ENCODE assay signal across 8 cellular contexts in the genomic region with DNA sequence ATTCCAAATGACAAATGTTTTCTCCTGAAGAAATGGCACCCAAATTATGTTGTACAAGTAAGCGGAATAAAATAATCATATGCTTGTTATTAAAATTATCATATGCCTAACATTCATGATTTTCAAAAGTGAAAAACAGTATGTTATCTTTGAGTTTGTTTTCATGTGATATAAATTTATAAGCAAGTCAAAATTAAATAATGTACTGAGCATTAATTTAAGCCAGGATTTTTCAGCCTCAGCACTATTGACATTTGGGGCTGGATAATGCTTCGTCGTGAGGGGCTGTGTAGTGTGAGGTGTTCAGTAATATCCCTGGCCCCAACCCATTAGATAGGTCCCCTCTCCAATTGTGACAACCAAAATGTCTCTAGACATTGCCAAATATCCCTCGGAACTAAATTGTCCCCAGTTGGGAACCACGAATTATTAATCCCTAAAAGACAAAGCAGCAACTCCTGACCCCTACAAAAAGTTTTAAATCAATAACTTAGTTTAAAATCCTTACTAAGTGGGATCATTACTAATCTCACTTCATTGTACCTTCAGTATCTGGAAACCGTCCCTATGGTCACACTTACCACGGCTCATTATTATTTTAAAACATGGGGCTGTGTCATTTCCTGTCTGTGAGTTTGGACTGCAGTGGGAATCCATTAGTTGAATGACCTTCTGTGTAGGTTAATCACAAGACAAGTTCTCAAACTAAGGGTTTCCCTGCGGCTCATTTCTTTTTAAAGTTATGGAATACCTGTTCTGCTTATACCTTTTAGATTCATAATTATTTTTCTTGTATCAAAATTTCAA. TPM values are rescaled to one million over a fixed set of nuclear protein-coding genes. Genes with fewer than 3 reads are reported as not detected.
DNase-seq lines count a peak whose midpoint lies in the region; ATAC-seq and TF ChIP-seq lines count a peak whose summit lies in the region.

No MANE protein-coding gene starts in this region.

- H3K27ac ChIP-seq in RWPE2 (ENCODE audit: poor library complexity, severe bottlenecking): peak overlapping the region; percentile 22
- peak overlapping the region in 1 of 2 donors; percentile 60 for H3K27ac ChIP-seq in ovary
- no peak overlapping the region for H3K27ac ChIP-seq in substantia nigra (ENCODE audit: low read depth, low read length, poor library complexity, severe bottlenecking)

- TF ChIP-seq POLR2A in ovary (IDR thresholded peaks at IDR 0.05): no peak

- peak overlapping the region; percentile 42 for H3K4me3 ChIP-seq in RWPE2 (ENCODE audit: severe bottlenecking)
- H3K4me3 ChIP-seq in epithelial cell of esophagus (ENCODE audit: low read length): peak overlapping the region; percentile 83
- H3K4me3 ChIP-seq in ovary: peak overlapping the region; percentile 82

- ATAC-seq in GM18499 (IDR thresholded peaks at IDR 0.05; ENCODE audit: insufficient read depth, unreplicated experiment): peak; percentile 35
- ATAC-seq in HG03457 (IDR thresholded peaks at IDR 0.05; ENCODE audit: unreplicated experiment): peak; percentile 29
- peak; percentile 39; the same call in 2 of the 3 replicates for ATAC-seq in RWPE2 (ENCODE audit: low read depth)

- H3K36me3 ChIP-seq in RWPE2 (ENCODE audit: low read depth) (no peaks in the 10 kb centered on the region), ovary (no peaks in the 10 kb centered on the region)

- 63 to 66% (median 66%) methylated on average over 8 of the region's 8 CpGs for WGBS in ovary, 3 donors

- no peak for TF ChIP-seq EP300 in ovary (IDR thresholded peaks at IDR 0.05)

- H3K4me1 ChIP-seq in RWPE2 (ENCODE audit: insufficient read depth, poor library complexity, severe bottlenecking) (peaks cover 17% of the 10 kb centered on the region), ovary (ENCODE audit: insufficient read depth) (peaks cover 2% of the 10 kb centered on the region)

- intact Hi-C loops in ovary (cut with DNase I): loop anchor here in 3 of 4 donors (2.0 to 5.0 kb wide), 2 partner anchors 44 to 45 kb away; partner anchors contain the start of gene PAIP1 (in 3 of the 3)

- H3K27me3 ChIP-seq in RWPE2 (ENCODE audit: insufficient read depth, poor library complexity, severe bottlenecking) (no peaks in the 10 kb centered on the region), ovary (no peaks in the 10 kb centered on the region)

- TF ChIP-seq CTCF in RWPE2 (IDR thresholded peaks at IDR 0.05; ENCODE audit: poor library complexity, severe bottlenecking): no peak
- no peak for TF ChIP-seq CTCF in epithelial cell of esophagus (IDR thresholded peaks at IDR 0.05; ENCODE audit: insufficient read depth, low read depth, low read length, missing control alignments)
- TF ChIP-seq CTCF in ovary (IDR thresholded peaks at IDR 0.05): no peak

- H3K9me3 ChIP-seq in RWPE2 (ENCODE audit: severe bottlenecking) (no peaks in the 10 kb centered on the region), ovary (no peaks in the 10 kb centered on the region)

- DNase-seq in AG08395 (ENCODE audit: low spot score) (peak; percentile 29), RWPE2 (ENCODE audit: low spot score) (no peak), epithelial cell of esophagus (ENCODE audit: low read depth) (peak; percentile 41), ovary (no peak), substantia nigra (lab: John Stamatoyannopoulos, UW) (no peak)
- no peak for DNase-seq in activated CD4-positive, alpha-beta T cell treated with anti-CD3 and anti-CD28 coated beads for 1 hour

RNA-seq across cellular contexts. Expression of gene NNT, which starts 1.3 kb away (rescaled TPM):
- total RNA-seq in ovary: 10 to 100 TPM; 17.2 to 44.7 (median 38.5) TPM
- 10 to 100 TPM; 12.2 to 51.9 TPM for polyA plus RNA-seq in ovary

RNA-seq across cellular contexts. Expression of gene PAIP1, which starts 44.8 kb away (rescaled TPM):
- 10 to 100 TPM; 45.3 to 75.8 (median 61.6) TPM for total RNA-seq in ovary
- 10 to 100 TPM; 49.7 to 65.9 TPM for polyA plus RNA-seq in ovary

Comparison
In these comparisons a context has a peak if more than half of its experiments do, and no peak if none do; other contexts are left out.
1. DNase-seq: peak in AG08395 (single experiment) and epithelial cell of esophagus (single experiment); none in RWPE2 (single experiment), ovary (0 of 5), substantia nigra (0 of 49) and activated CD4-positive, alpha-beta T cell treated with anti-CD3 and anti-CD28 coated beads for 1 hour (single experiment).
2. Peak in every context shown above with its lines, with median percentiles within 50 percentile points of each other: ATAC-seq and H3K4me3 ChIP-seq.